In the genomic region with DNA sequence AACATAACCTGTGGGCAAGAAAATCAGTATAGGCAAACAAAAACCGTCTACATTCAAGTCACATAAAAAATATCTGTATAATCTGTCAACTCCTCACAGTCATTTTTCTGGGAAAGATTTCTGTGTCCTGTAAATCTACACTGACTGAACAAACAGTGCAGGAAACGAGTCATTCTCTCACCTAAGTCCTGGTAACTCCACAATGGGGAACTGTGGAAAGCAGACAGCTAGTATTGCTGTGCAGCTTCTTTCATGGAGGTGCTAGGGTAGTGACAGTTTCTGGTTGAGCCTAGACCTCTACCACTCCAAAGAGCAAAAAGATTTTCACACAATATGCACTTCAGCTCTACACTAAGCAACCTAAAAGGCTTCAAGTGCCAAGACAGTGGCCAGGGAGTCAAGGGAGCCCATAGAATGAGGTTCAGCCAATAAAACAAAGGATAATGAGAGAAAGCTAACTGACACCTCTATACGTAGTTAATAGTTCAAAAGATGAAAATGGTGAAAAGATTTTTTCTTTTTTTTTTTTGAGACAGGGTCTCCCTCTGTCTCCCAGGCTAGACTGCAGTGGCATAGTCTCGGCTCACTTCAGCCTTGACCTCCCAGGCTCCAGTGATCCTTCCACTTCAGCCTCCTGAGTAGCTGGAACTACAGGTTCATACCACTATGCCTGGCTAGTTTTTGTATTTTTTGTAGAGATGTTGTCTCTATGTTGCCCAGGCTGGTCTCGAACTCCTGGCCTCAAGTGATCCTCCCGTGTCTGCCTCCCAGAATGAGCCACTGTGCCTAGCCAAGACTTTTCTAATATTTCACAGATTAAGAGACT, we compare ENCODE assay signal across 8 cellular contexts. TPM values are rescaled to one million over a fixed set of nuclear protein-coding genes. Genes with fewer than 3 reads are reported as not detected.
DNase-seq lines count a peak whose midpoint lies in the region; TF ChIP-seq lines count a peak whose summit lies in the region.

No MANE protein-coding gene starts in this region.

- H3K27me3 ChIP-seq in SU-DHL-6 (ENCODE audit: low read length) (no peaks in the 10 kb centered on the region), BE2C (no peaks in the 10 kb centered on the region)

- H3K36me3 Mint-ChIP-seq in activated CD4-positive, alpha-beta T cell treated with anti-CD3 and anti-CD28 coated beads, Interleukin-2, amount 10 ng/mL, durations not matched to agents 24 days and 14 days (ENCODE audit: low read depth) = peaks cover 43% of the 10 kb centered on the region

- intact Hi-C loops in activated CD4-positive, alpha-beta T cell treated with anti-CD3 and anti-CD28 coated beads, Interleukin-2, amount 10 ng/mL, durations not matched to agents 24 days and 14 days (cut with micrococcal nuclease) = no loop called here

- H3F3A ChIP-seq in SU-DHL-6 (ENCODE audit: insufficient read depth) = peaks cover 29% of the 10 kb centered on the region

- no peaks in the 10 kb centered on the region; the same call in 1 of the 2 replicates for H3K36me3 ChIP-seq in SU-DHL-6 (ENCODE audit: low read length)
- H3K36me3 ChIP-seq in BE2C = no peaks in the 10 kb centered on the region

- H3K9me3 ChIP-seq in SU-DHL-6 (ENCODE audit: insufficient read depth, low read length) (no peaks in the 10 kb centered on the region), BE2C (no peaks in the 10 kb centered on the region)

- peaks cover 31% of the 10 kb centered on the region for H4K20me1 ChIP-seq in SU-DHL-6 (ENCODE audit: low read depth, low read length)

- H3K4me2 ChIP-seq in SU-DHL-6 (ENCODE audit: low read depth, low read length, poor library complexity, severe bottlenecking) = peak overlapping the region; percentile 42

- H3K9me3 Mint-ChIP-seq in activated CD4-positive, alpha-beta T cell treated with anti-CD3 and anti-CD28 coated beads, Interleukin-2, amount 10 ng/mL, durations not matched to agents 24 days and 14 days = no peaks in the 10 kb centered on the region

- H3K9me2 ChIP-seq in SU-DHL-6 (replicated peaks; ENCODE audit: insufficient read depth, low read length) = no peaks in the 10 kb centered on the region

- H3K27ac ChIP-seq in SU-DHL-6 (ENCODE audit: low read depth, low read length) = peak overlapping the region; percentile 44

- H2AFZ ChIP-seq in SU-DHL-6 (ENCODE audit: low read depth, low read length, severe bottlenecking) = no peak overlapping the region

- TF ChIP-seq CTCF in SU-DHL-6 (IDR thresholded peaks at IDR 0.05; ENCODE audit: insufficient read depth, low read length, poor library complexity, severe bottlenecking) (no peak), BE2C (IDR thresholded peaks at IDR 0.05; ENCODE audit: low read depth, low read length) (no peak)

- peak overlapping the region; percentile 1; the same call in 1 of the 2 replicates for H3K9ac ChIP-seq in SU-DHL-6 (ENCODE audit: low read length)

- no peaks in the 10 kb centered on the region for H3K27me3 Mint-ChIP-seq in activated CD4-positive, alpha-beta T cell treated with anti-CD3 and anti-CD28 coated beads, Interleukin-2, amount 10 ng/mL, durations not matched to agents 24 days and 14 days

- peak overlapping the region; percentile 95 for H3K4me3 Mint-ChIP-seq in activated CD4-positive, alpha-beta T cell treated with anti-CD3 and anti-CD28 coated beads, Interleukin-2, amount 10 ng/mL, durations not matched to agents 24 days and 14 days

- peaks cover 100% of the 10 kb centered on the region for H3K79me2 ChIP-seq in SU-DHL-6 (ENCODE audit: insufficient read depth, low read length)

- peak; percentile 71 for DNase-seq in activated CD4-positive, alpha-beta T cell treated with anti-CD3 and anti-CD28 coated beads, Interleukin-2, amount 10 ng/mL, durations not matched to agents 24 days and 14 days
- no peak for DNase-seq in activated CD4-positive, alpha-beta T cell treated with anti-CD3 and anti-CD28 coated beads, Interleukin-2, amount 50 U/mL, for 1 hour
- DNase-seq in glomerular visceral epithelial cell (ENCODE audit: extremely low spot score) (peak; percentile 25), superior temporal gyrus (ENCODE audit: extremely low spot score) (peak; percentile 66), cerebellar nuclear complex (lab: John Stamatoyannopoulos, UW) (no peak), AG20443 (ENCODE audit: low spot score) (no peak), BE2C (no peak)

- H3K4me3 ChIP-seq in SU-DHL-6 (ENCODE audit: insufficient read depth, low read length, poor library complexity, severe bottlenecking) = no peak overlapping the region
- no peak overlapping the region for H3K4me3 ChIP-seq in BE2C (ENCODE audit: low read depth, low read length)

- peak overlapping the region; percentile 93 for H3K27ac Mint-ChIP-seq in activated CD4-positive, alpha-beta T cell treated with anti-CD3 and anti-CD28 coated beads, Interleukin-2, amount 10 ng/mL, durations not matched to agents 24 days and 14 days

- H3K4me1 ChIP-seq in BE2C = 0 out of 2 replicates have a peak, but pooled peaks cover 3% of the 10 kb centered on the region

- H3K4me1 Mint-ChIP-seq in activated CD4-positive, alpha-beta T cell treated with anti-CD3 and anti-CD28 coated beads, Interleukin-2, amount 10 ng/mL, durations not matched to agents 24 days and 14 days = peaks cover 69% of the 10 kb centered on the region

RNA-seq across cellular contexts. Expression of a gene that starts 5.5 kb away (rescaled TPM):
- 363 and 390 TPM in 2 replicates for total RNA-seq in activated CD4-positive, alpha-beta T cell treated with anti-CD3 and anti-CD28 coated beads, Interleukin-2, amount 10 ng/mL, durations not matched to agents 24 days and 14 days
- 41.8 TPM for polyA plus RNA-seq in BE2C (2012; ENCODE audit: insufficient read depth, insufficient read length, low read depth)

Comparison
In these comparisons a context has a peak if more than half of its experiments do, and no peak if none do; other contexts are left out.
1. DNase-seq: peak in activated CD4-positive, alpha-beta T cell treated with anti-CD3 and anti-CD28 coated beads, Interleukin-2, amount 10 ng/mL, durations not matched to agents 24 days and 14 days (single experiment), glomerular visceral epithelial cell (single experiment) and superior temporal gyrus (single experiment); none in activated CD4-positive, alpha-beta T cell treated with anti-CD3 and anti-CD28 coated beads, Interleukin-2, amount 50 U/mL, for 1 hour (single experiment), cerebellar nuclear complex (0 of 2), AG20443 (single experiment) and BE2C (single experiment).